ENCODE assay signal across 1 cellular context in genomic region chr11:114783805-114784204, GRCh38.
TF ChIP-seq lines count a peak whose summit lies in the region.

No MANE protein-coding gene starts in this region.

TF ChIP-seq in HepG2, 621 proteins besides CTCF, POLR2A, EP300 and RAD21 (continued from another document and continues in another):
- TF ChIP-seq USF2 (IDR thresholded peaks at IDR 0.05; ENCODE audit: low read depth, low read length) (no peak), USF2 (CRISPR knock-in tag; IDR thresholded peaks at IDR 0.05; ENCODE audit: borderline replicate concordance) (no peak), HNF4A (CRISPR knock-in tag; IDR thresholded peaks at IDR 0.05) (peak; percentile 42), RFX3 (CRISPR knock-in tag; IDR thresholded peaks at IDR 0.05) (no peak), ELK4 (CRISPR knock-in tag; IDR thresholded peaks at IDR 0.05; ENCODE audit: borderline replicate concordance) (no peak), SCMH1 (CRISPR knock-in tag; IDR thresholded peaks at IDR 0.05; ENCODE audit: borderline replicate concordance) (no peak), ZMYM2 (CRISPR knock-in tag; IDR thresholded peaks at IDR 0.05) (no peak), GATA4 (IDR thresholded peaks at IDR 0.05; ENCODE audit: borderline replicate concordance, low read depth) (no peak), EED (CRISPR knock-in tag; IDR thresholded peaks at IDR 0.05) (no peak), PAX8 (CRISPR knock-in tag; IDR thresholded peaks at IDR 0.05; ENCODE audit: borderline replicate concordance) (no peak), ZNF326 (CRISPR knock-in tag; IDR thresholded peaks at IDR 0.05; ENCODE audit: borderline replicate concordance) (no peak), SSRP1 (CRISPR knock-in tag; IDR thresholded peaks at IDR 0.05) (no peak), ZBTB21 (CRISPR knock-in tag; IDR thresholded peaks at IDR 0.05) (no peak), ZNF407 (CRISPR knock-in tag; IDR thresholded peaks at IDR 0.05; ENCODE audit: not compliant biosample characterization) (no peak), MYNN (CRISPR knock-in tag; IDR thresholded peaks at IDR 0.05; ENCODE audit: low read depth) (no peak), MAFF (IDR thresholded peaks at IDR 0.05; ENCODE audit: low read depth, low read length) (peak; percentile 64), ZNF468 (CRISPR knock-in tag; IDR thresholded peaks at IDR 0.05) (no peak), ZNF782 (CRISPR knock-in tag; IDR thresholded peaks at IDR 0.05; ENCODE audit: borderline replicate concordance) (no peak), GATAD2A (CRISPR knock-in tag; IDR thresholded peaks at IDR 0.05) (no peak), ZNF558 (CRISPR knock-in tag; IDR thresholded peaks at IDR 0.05; ENCODE audit: borderline replicate concordance) (no peak), MBD4 (IDR thresholded peaks at IDR 0.05; ENCODE audit: borderline replicate concordance, low read length) (no peak), MAFK (conservative IDR thresholded peaks at IDR 0.05 in 1 of 2, IDR thresholded peaks at IDR 0.05 in 1 of 2; ENCODE audit: low read length in 2 of 2) (peak; percentile 73 to 85), ZNF547 (CRISPR knock-in tag; IDR thresholded peaks at IDR 0.05) (no peak), ZFP82 (CRISPR knock-in tag; IDR thresholded peaks at IDR 0.05; ENCODE audit: borderline replicate concordance) (no peak), FOSL2 (CRISPR knock-in tag; IDR thresholded peaks at IDR 0.05) (peak; percentile 62), ZNF800 (CRISPR knock-in tag; IDR thresholded peaks at IDR 0.05) (no peak), ZBTB10 (CRISPR knock-in tag; IDR thresholded peaks at IDR 0.05; ENCODE audit: borderline replicate concordance) (no peak), GTF2F1 (IDR thresholded peaks at IDR 0.05; ENCODE audit: low read length) (no peak), HDAC2 (CRISPR knock-in tag; IDR thresholded peaks at IDR 0.05) (no peak), ZBTB7A (CRISPR knock-in tag; IDR thresholded peaks at IDR 0.05) (no peak), ZNF235 (CRISPR knock-in tag; IDR thresholded peaks at IDR 0.05; ENCODE audit: borderline replicate concordance) (no peak), AGO2 (optimal IDR thresholded peaks at IDR 0.05; ENCODE audit: low read depth, low read length) (no peak), PRMT3 (CRISPR knock-in tag; IDR thresholded peaks at IDR 0.05; ENCODE audit: borderline replicate concordance, low read depth) (no peak)
- TF ChIP-seq, protein P1, sequence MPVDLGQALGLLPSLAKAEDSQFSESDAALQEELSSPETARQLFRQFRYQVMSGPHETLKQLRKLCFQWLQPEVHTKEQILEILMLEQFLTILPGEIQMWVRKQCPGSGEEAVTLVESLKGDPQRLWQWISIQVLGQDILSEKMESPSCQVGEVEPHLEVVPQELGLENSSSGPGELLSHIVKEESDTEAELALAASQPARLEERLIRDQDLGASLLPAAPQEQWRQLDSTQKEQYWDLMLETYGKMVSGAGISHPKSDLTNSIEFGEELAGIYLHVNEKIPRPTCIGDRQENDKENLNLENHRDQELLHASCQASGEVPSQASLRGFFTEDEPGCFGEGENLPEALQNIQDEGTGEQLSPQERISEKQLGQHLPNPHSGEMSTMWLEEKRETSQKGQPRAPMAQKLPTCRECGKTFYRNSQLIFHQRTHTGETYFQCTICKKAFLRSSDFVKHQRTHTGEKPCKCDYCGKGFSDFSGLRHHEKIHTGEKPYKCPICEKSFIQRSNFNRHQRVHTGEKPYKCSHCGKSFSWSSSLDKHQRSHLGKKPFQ (CRISPR knock-in tag; IDR thresholded peaks at IDR 0.05; ENCODE audit: insufficient replicate concordance), result no peak
- TF ChIP-seq, protein P2, sequence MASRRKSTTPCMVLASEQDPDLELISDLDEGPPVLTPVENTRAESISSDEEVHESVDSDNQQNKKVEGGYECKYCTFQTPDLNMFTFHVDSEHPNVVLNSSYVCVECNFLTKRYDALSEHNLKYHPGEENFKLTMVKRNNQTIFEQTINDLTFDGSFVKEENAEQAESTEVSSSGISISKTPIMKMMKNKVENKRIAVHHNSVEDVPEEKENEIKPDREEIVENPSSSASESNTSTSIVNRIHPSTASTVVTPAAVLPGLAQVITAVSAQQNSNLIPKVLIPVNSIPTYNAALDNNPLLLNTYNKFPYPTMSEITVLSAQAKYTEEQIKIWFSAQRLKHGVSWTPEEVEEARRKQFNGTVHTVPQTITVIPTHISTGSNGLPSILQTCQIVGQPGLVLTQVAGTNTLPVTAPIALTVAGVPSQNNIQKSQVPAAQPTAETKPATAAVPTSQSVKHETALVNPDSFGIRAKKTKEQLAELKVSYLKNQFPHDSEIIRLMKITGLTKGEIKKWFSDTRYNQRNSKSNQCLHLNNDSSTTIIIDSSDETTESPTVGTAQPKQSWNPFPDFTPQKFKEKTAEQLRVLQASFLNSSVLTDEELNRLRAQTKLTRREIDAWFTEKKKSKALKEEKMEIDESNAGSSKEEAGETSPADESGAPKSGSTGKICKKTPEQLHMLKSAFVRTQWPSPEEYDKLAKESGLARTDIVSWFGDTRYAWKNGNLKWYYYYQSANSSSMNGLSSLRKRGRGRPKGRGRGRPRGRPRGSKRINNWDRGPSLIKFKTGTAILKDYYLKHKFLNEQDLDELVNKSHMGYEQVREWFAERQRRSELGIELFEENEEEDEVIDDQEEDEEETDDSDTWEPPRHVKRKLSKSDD (CRISPR knock-in tag; IDR thresholded peaks at IDR 0.05; ENCODE audit: low read depth), result no peak
- TF ChIP-seq, protein P3, sequence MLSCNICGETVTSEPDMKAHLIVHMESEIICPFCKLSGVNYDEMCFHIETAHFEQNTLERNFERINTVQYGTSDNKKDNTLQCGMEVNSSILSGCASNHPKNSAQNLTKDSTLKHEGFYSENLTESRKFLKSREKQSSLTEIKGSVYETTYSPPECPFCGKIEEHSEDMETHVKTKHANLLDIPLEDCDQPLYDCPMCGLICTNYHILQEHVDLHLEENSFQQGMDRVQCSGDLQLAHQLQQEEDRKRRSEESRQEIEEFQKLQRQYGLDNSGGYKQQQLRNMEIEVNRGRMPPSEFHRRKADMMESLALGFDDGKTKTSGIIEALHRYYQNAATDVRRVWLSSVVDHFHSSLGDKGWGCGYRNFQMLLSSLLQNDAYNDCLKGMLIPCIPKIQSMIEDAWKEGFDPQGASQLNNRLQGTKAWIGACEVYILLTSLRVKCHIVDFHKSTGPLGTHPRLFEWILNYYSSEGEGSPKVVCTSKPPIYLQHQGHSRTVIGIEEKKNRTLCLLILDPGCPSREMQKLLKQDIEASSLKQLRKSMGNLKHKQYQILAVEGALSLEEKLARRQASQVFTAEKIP (CRISPR knock-in tag; IDR thresholded peaks at IDR 0.05; ENCODE audit: borderline replicate concordance), result no peak
